1 cellular context compared by ENCODE assay signal in the genomic region with DNA sequence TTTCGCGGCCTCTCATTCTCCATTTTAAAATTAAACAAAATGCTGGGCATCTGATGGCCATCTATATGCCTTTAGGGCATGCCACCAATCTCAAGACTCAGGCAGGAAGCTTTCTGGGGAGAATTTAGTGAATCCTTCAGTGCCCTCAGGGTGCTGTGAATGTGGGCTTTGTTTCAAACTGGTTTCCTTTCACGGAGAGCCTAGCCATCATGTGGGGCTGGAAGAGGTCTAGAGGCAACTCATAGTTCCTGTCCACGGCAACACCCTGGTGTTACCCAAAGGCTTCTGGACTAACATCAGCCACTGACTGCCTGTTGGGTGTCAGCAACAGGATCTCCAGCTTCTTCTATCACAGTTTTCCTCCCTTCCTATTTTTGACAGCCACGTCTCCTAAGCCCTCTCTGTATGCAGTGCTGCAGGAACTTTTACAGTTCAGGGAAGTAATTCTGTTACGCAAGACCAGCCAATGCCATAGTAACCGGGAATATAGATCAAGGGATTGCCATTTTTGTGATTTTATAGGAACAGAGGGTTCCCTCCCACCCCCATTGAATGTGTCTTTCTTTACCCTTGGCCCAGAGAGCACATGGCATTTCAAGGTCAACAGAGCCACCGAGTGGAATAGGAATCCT.
TF ChIP-seq lines count a peak whose summit lies in the region.

No MANE protein-coding gene starts in this region.

TF ChIP-seq in K562, 482 proteins besides CTCF, POLR2A, EP300 and RAD21:
- no peak for TF ChIP-seq ZNF311 (CRISPR knock-in tag; IDR thresholded peaks at IDR 0.05)
- TF ChIP-seq CEBPB (tag; IDR thresholded peaks at IDR 0.05), result peak; percentile 51; the same call in 1 of the 2 replicates
